8 cellular contexts compared by ENCODE assay signal in genomic region chr2:145752091-145752806, GRCh38.
DNase-seq lines count a peak whose midpoint lies in the region; ATAC-seq and TF ChIP-seq lines count a peak whose summit lies in the region.

No MANE protein-coding gene starts in this region.

- peaks cover 0 to 2% of the 10 kb centered on the region in 2 donors for H3K36me3 Mint-ChIP-seq in CD14-positive monocyte

- peak overlapping the region; percentile 78 to 97 (median 92) for H3K27ac Mint-ChIP-seq in CD14-positive monocyte

- H3K9me3 Mint-ChIP-seq in CD14-positive monocyte = peaks cover 0 to 2% (median 0%) of the 10 kb centered on the region in 7 donors

- peaks cover 0 to 2% (median 0%) of the 10 kb centered on the region in 3 donors for H3K27me3 Mint-ChIP-seq in CD14-positive monocyte (ENCODE audit: low read depth in 3 of 3)

- H3K27me3 ChIP-seq in kidney epithelial cell (ENCODE audit: control insufficient read depth, insufficient read depth, low read length) = no peaks in the 10 kb centered on the region

- H3K4me3 ChIP-seq in kidney epithelial cell (ENCODE audit: low read depth, low read length) = no peak overlapping the region

- intact Hi-C loops in CD14-positive monocyte (cut with micrococcal nuclease) = loop anchor here (5.0 to 10.0 kb wide), 3 partner anchors 60 to 1230 kb away; partner anchors contain the start of gene ZEB2 (in 2 of the 2)

- TF ChIP-seq CTCF in CD14-positive monocyte (IDR thresholded peaks at IDR 0.05) (peak; percentile 78), kidney epithelial cell (IDR thresholded peaks at IDR 0.05; ENCODE audit: insufficient read depth, low read length, poor library complexity, severe bottlenecking) (peak; percentile 66)

- in situ Hi-C loops in T47D (cut with HindIII; ENCODE audit: low pct_unique_long_range_greater_than_20kb, low sequenced_read_pairs) = no loop called here

- peak overlapping the region; percentile 28 to 67 for H3K4me3 Mint-ChIP-seq in CD14-positive monocyte

- H3K36me3 ChIP-seq in kidney epithelial cell (ENCODE audit: control insufficient read depth, insufficient read depth, low read length) = no peaks in the 10 kb centered on the region

- peak; percentile 8 for ATAC-seq in GM19397 (IDR thresholded peaks at IDR 0.05; ENCODE audit: unreplicated experiment)
- ATAC-seq in HG03432 (IDR thresholded peaks at IDR 0.05; ENCODE audit: unreplicated experiment) = peak; percentile 36

- peaks cover 32% of the 10 kb centered on the region for H3K4me1 Mint-ChIP-seq in CD14-positive monocyte

- DNase-seq in CD14-positive monocyte (ENCODE audit: low spot score) (no peak), NCI-H69 (lab: John Stamatoyannopoulos, UW) (peak; percentile 40), T47D (ENCODE audit: low read depth in 1 of 2, low spot score in 1 of 2) (peak; percentile 8 to 58), kidney epithelial cell (ENCODE audit: low read depth) (no peak), superior temporal gyrus (ENCODE audit: extremely low spot score) (peak; percentile 94), activated T-cell treated with anti-CD3 and anti-CD28 coated beads for 4 hours (no peak)

Comparison
In these comparisons a context has a peak if more than half of its experiments do, and no peak if none do; other contexts are left out.
1. DNase-seq: peak in NCI-H69 (single experiment), T47D (2 of 2) and superior temporal gyrus (single experiment); none in CD14-positive monocyte (single experiment), kidney epithelial cell (single experiment) and activated T-cell treated with anti-CD3 and anti-CD28 coated beads for 4 hours (single experiment).